Comparison of ENCODE assay signal across 22 cellular contexts in the genomic region with DNA sequence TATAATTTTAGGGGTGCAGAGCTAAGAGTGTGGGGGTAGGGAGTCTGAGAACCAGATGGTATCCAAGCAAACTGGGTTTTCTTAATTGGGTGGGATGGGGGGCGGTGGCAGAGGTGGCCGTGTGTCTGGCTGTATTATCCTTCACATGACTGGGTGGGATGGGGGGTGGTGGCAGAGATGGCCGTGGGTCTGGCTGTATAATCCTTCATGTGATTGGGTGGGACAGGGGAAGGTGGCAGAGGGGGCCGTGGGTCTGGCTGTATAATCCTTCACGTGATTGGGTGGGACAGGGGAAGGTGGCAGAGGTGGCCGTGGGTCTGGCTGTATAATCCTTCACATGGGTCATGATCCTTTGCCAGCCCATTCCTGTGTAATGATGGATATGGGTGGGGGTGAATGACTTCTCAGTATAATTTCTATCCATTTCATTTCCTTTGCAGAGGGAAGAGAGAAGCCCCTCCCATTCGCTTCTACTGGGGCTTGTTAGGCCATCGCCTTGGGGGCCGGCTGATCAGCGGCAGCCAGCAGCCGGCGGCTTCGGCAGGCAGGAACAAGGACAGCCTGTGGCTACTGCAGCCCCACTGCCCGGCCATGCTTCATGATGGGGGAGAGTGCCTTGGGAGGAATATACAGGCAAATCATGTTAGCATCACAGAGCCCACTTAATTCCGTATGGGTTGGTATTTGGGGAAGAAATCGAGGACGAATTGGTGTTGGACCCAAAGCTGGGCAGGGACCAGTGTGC.
DNase-seq lines count a peak whose midpoint lies in the region; ATAC-seq and TF ChIP-seq lines count a peak whose summit lies in the region.
"Had no signal": no experiment of that assay in that cellular context is flagged by ENCODE, and none has a peak within 500 bp of the region (broad histone marks: within the 10 kb centered on the region; RNA-seq: fewer than 3 reads in every experiment).

No MANE protein-coding gene starts in this region.

- no peaks in the 10 kb centered on the region for H3K4me1 ChIP-seq in right cardiac atrium (ENCODE audit: control insufficient read depth, insufficient read depth, low read length)
- H3K4me1 ChIP-seq in sigmoid colon, result no peaks in the 10 kb centered on the region
- H3K4me1 ChIP-seq: A549, BE2C, Caco-2 had no signal

- H3K9me3 ChIP-seq in right cardiac atrium (ENCODE audit: control insufficient read depth, low read length), result no peaks in the 10 kb centered on the region
- 0 out of 2 replicates have a peak, but pooled peaks cover 2% of the 10 kb centered on the region for H3K9me3 ChIP-seq in MG63
- no peaks in the 10 kb centered on the region for H3K9me3 ChIP-seq in sigmoid colon
- H3K9me3 ChIP-seq: A549, BE2C, Caco-2 had no signal

- H3K27ac ChIP-seq in right cardiac atrium (ENCODE audit: low read length), result no peak overlapping the region
- no peak overlapping the region for H3K27ac ChIP-seq in sigmoid colon
- H3K27ac ChIP-seq: 22Rv1; A549; BLaER1 treated with 17β-estradiol and CSF1 and Interleukin-3, amounts not matched to agents 10 nM and 100 nM; C4-2B had no signal

- intact Hi-C loops in cardiac septum (cut with DNase I) (no loop called here), right cardiac atrium (cut with DNase I) (no loop called here), sigmoid colon (cut with DNase I) (no loop called here)

- H3K36me3 ChIP-seq in MG63, result no peaks in the 10 kb centered on the region
- H3K36me3 ChIP-seq in sigmoid colon, result no peaks in the 10 kb centered on the region
- H3K36me3 ChIP-seq: BE2C had no signal

- TF ChIP-seq POLR2A in sigmoid colon (IDR thresholded peaks at IDR 0.05), result no peak

- no peak for TF ChIP-seq CTCF in sigmoid colon (IDR thresholded peaks at IDR 0.05)

- no peak for TF ChIP-seq EP300 in sigmoid colon (IDR thresholded peaks at IDR 0.05)

- peak; percentile 64 for DNase-seq in cardiac septum (ENCODE audit: low spot score)
- DNase-seq in right cardiac atrium, result no peak
- peak; percentile 38 for DNase-seq in MG63
- peak; percentile 43 for DNase-seq in islet precursor cell
- peak; percentile 75 for DNase-seq in mesenteric fat pad (ENCODE audit: low spot score)
- no peak for DNase-seq in NCI-H345 treated with DMSO at 0.1 percent for 48 hours (lab: John Stamatoyannopoulos, UW; ENCODE audit: unreplicated experiment)
- DNase-seq in kidney glomerular epithelial cell (lab: John Stamatoyannopoulos, UW), result no peak
- no peak for DNase-seq in sigmoid colon
- DNase-seq: BE2C; Caco-2; Calu3; CD4-positive, alpha-beta T cell; CD8-positive, alpha-beta T cell; DMS79; DND-41; EL; GDM1 had no signal

- WGBS in right cardiac atrium, result 78% methylated on average over 17 of the region's 17 CpGs
- WGBS in sigmoid colon, 2 donors, result 80 to 88% methylated on average over 17 of the region's 17 CpGs

- H3K4me3 ChIP-seq in right cardiac atrium (ENCODE audit: low read length) (no peak overlapping the region), MG63 (no peak overlapping the region), sigmoid colon (no peak overlapping the region)
- H3K4me3 ChIP-seq: A549; BLaER1 treated with 17β-estradiol and CSF1 and Interleukin-3, amounts not matched to agents 10 nM and 100 nM; GM12878 had no signal

- no peak for ATAC-seq in right cardiac atrium
- ATAC-seq: A549; CD8-positive, alpha-beta T cell; GM12878 had no signal

- H3K27me3 ChIP-seq in right cardiac atrium (ENCODE audit: control insufficient read depth, insufficient read depth) (no peaks in the 10 kb centered on the region), MG63 (no peaks in the 10 kb centered on the region), sigmoid colon (no peaks in the 10 kb centered on the region)
- H3K27me3 ChIP-seq: BE2C; BLaER1 treated with 17β-estradiol and CSF1 and Interleukin-3, amounts not matched to agents 10 nM and 100 nM had no signal

Comparison
In these comparisons a context has a peak if more than half of its experiments do, and no peak if none do; other contexts are left out.
1. DNase-seq: peak in cardiac septum (single experiment), MG63 (single experiment), islet precursor cell (single experiment) and mesenteric fat pad (single experiment); none in right cardiac atrium (0 of 3), NCI-H345 treated with DMSO at 0.1 percent for 48 hours (single experiment), kidney glomerular epithelial cell (single experiment) and sigmoid colon (single experiment).